In genomic region chr13:23778879-23779278, GRCh38 we compare ENCODE assay signal across 1 cellular context.
TF ChIP-seq lines count a peak whose summit lies in the region.

No MANE protein-coding gene starts in this region.

TF ChIP-seq in HepG2, 621 proteins besides CTCF, POLR2A, EP300 and RAD21 (continued from another document):
- TF ChIP-seq ZNF407 (CRISPR knock-in tag; IDR thresholded peaks at IDR 0.05; ENCODE audit: not compliant biosample characterization) (no peak), ZNF782 (CRISPR knock-in tag; IDR thresholded peaks at IDR 0.05; ENCODE audit: borderline replicate concordance) (no peak), ZBTB38 (CRISPR knock-in tag; IDR thresholded peaks at IDR 0.05) (no peak), ZNF335 (CRISPR knock-in tag; IDR thresholded peaks at IDR 0.05) (no peak), ZNF326 (CRISPR knock-in tag; IDR thresholded peaks at IDR 0.05; ENCODE audit: borderline replicate concordance) (no peak), PLSCR1 (CRISPR knock-in tag; IDR thresholded peaks at IDR 0.05; ENCODE audit: borderline replicate concordance) (no peak), NCOA5 (CRISPR knock-in tag; IDR thresholded peaks at IDR 0.05) (no peak), CREBL2 (CRISPR knock-in tag; IDR thresholded peaks at IDR 0.05; ENCODE audit: borderline replicate concordance) (no peak), ZBTB20 (CRISPR knock-in tag; IDR thresholded peaks at IDR 0.05; ENCODE audit: borderline replicate concordance, low read depth) (peak; percentile 43; the same call in 1 of the 2 replicates), AKNA (CRISPR knock-in tag; IDR thresholded peaks at IDR 0.05; ENCODE audit: borderline replicate concordance) (no peak), ATF7 (IDR thresholded peaks at IDR 0.05) (no peak), ATF7 (CRISPR knock-in tag; IDR thresholded peaks at IDR 0.05) (no peak), RBFOX2 (IDR thresholded peaks at IDR 0.05; ENCODE audit: low read depth, low read length) (no peak), MTF1 (CRISPR knock-in tag; IDR thresholded peaks at IDR 0.05) (no peak), ZNF451 (CRISPR knock-in tag; IDR thresholded peaks at IDR 0.05) (no peak), ZNF12 (CRISPR knock-in tag; IDR thresholded peaks at IDR 0.05) (no peak)
